17 cellular contexts compared by ENCODE assay signal in genomic region chr11:16775604-16776283, GRCh38. TPM values are rescaled to one million over a fixed set of nuclear protein-coding genes. Genes with fewer than 3 reads are reported as not detected.
DNase-seq lines count a peak whose midpoint lies in the region; ATAC-seq and TF ChIP-seq lines count a peak whose summit lies in the region.
"Had no signal": no experiment of that assay in that cellular context is flagged by ENCODE, and none has a peak within 500 bp of the region (broad histone marks: within the 10 kb centered on the region; RNA-seq: fewer than 3 reads in every experiment).

No MANE protein-coding gene starts in this region.

- H3K9ac ChIP-seq in mammary epithelial cell (ENCODE audit: insufficient read depth, low read length) (no peak overlapping the region), neural progenitor cell (no peak overlapping the region)

- POLR2A ChIA-PET in GM10248 (lab: Yijun Ruan, JAX) = no interaction called here

- dilution Hi-C loops in mammary epithelial cell (cut with HindIII; ENCODE audit: low sequenced_read_pairs) = no loop called here

- H3K4me1 ChIP-seq in mammary epithelial cell (ENCODE audit: insufficient read depth, low read length) (peaks cover 16% of the 10 kb centered on the region), breast epithelium (no peaks in the 10 kb centered on the region), foreskin keratinocyte (peaks cover 9% of the 10 kb centered on the region), neural progenitor cell (peaks cover 20% of the 10 kb centered on the region)
- H3K4me1 ChIP-seq: A549 had no signal

- TF ChIP-seq CTCF in mammary epithelial cell (conservative IDR thresholded peaks at IDR 0.05 in 1 of 2, IDR thresholded peaks at IDR 0.05 in 1 of 2; ENCODE audit: extremely low read depth in 1 of 2, insufficient read depth in 1 of 2, low read depth in 1 of 2, low read length in 2 of 2) (no peak), breast epithelium (IDR thresholded peaks at IDR 0.05) (no peak), foreskin keratinocyte (conservative IDR thresholded peaks at IDR 0.05) (no peak), neural progenitor cell (IDR thresholded peaks at IDR 0.05) (no peak), GM10248 (IDR thresholded peaks at IDR 0.05; ENCODE audit: control extremely low read depth, extremely low read depth, low read depth, missing control alignments) (no peak)

- H4K20me1 ChIP-seq in mammary epithelial cell (ENCODE audit: insufficient read depth, low read length) = no peaks in the 10 kb centered on the region
- H4K20me1 ChIP-seq in neural progenitor cell (ENCODE audit: low read depth) = no peaks in the 10 kb centered on the region

- no peak overlapping the region for H3K27ac ChIP-seq in mammary epithelial cell (ENCODE audit: insufficient read depth, low read depth, low read length)
- no peak overlapping the region for H3K27ac ChIP-seq in breast epithelium
- no peak overlapping the region for H3K27ac ChIP-seq in foreskin keratinocyte
- no peak overlapping the region for H3K27ac ChIP-seq in neural progenitor cell
- H3K27ac ChIP-seq: A549 had no signal

- H3K4me2 ChIP-seq in mammary epithelial cell (ENCODE audit: insufficient read depth, low read depth, low read length) (no peak overlapping the region), neural progenitor cell (no peak overlapping the region)
- H3K4me2 ChIP-seq: A549 had no signal

- WGBS in mammary epithelial cell (ENCODE audit: low coverage, missing lambda C conversion rate) = 72% methylated on average over 16 of the region's 16 CpGs

- CTCF ChIA-PET in mammary epithelial cell (lab: Charles Lee; ENCODE audit: low non-redundant PET) = no interaction called here
- CTCF ChIA-PET in GM10248 (lab: Yijun Ruan, JAX) = interaction anchor here (1.1 to 13.6 kb wide), 2 partner anchors 10 kb away, joined by 3 to 148 read pairs; no protein-coding TSS in a partner anchor

- no peak overlapping the region for H3K4me3 Mint-ChIP-seq in neural progenitor cell
- H3K4me3 Mint-ChIP-seq: CD14-positive monocyte had no signal

- DNase-seq in mammary epithelial cell (peak; percentile 29), breast epithelium (ENCODE audit: low spot score in 2 of 2) (no peak), foreskin keratinocyte (peak in 1 of 2 donors; percentile 54), neural progenitor cell (ENCODE audit: low spot score) (no peak), GM10248 (ENCODE audit: extremely low spot score) (no peak), NCI-H524 treated with DMSO at 0.1 percent for 48 hours (lab: John Stamatoyannopoulos, UW) (no peak), HPDE6-E6E7 (ENCODE audit: extremely low spot score) (no peak)
- no peak for DNase-seq in stimulated activated CD4-positive, alpha-beta T cell treated with anti-CD3 and anti-CD28 coated beads, Interleukin-4, amount 100 ng/mL, for 24 hours
- DNase-seq: EL, NCI-H1930, NCI-H2171 treated with DMSO at 0.1 percent for 48 hours, NCI-H748 treated with DMSO at 0.1 percent for 48 hours, RPMI8226, SIG-M5 had no signal

- H3K4me1 Mint-ChIP-seq in neural progenitor cell = peaks cover 41% of the 10 kb centered on the region

- BruUV-seq in mammary epithelial cell (replicated peaks; lab: Mats Ljungman, UMichigan) = no TSS peak

- peak; percentile 34 for ATAC-seq in foreskin keratinocyte
- ATAC-seq: A549, K562 had no signal

- H3K4me3 ChIP-seq in mammary epithelial cell (replicated peaks in 1 of 3; ENCODE audit: insufficient read depth in 1 of 3, low read depth in 2 of 3, low read length in 3 of 3) (no peak overlapping the region), breast epithelium (no peak overlapping the region), neural progenitor cell (no peak overlapping the region)
- H3K4me3 ChIP-seq: A549, K562 had no signal

- no peaks in the 10 kb centered on the region for H3K9me3 Mint-ChIP-seq in neural progenitor cell

- H3K79me2 ChIP-seq in mammary epithelial cell (ENCODE audit: insufficient read depth, low read length) (no peaks in the 10 kb centered on the region), neural progenitor cell (ENCODE audit: low read depth) (no peaks in the 10 kb centered on the region)

- H3K9me3 ChIP-seq in mammary epithelial cell (replicated peaks; ENCODE audit: insufficient read depth, low read length) (no peaks in the 10 kb centered on the region), breast epithelium (no peaks in the 10 kb centered on the region), neural progenitor cell (ENCODE audit: low read depth) (no peaks in the 10 kb centered on the region)
- H3K9me3 ChIP-seq: A549 had no signal

- intact Hi-C loops in mammary epithelial cell (cut with micrococcal nuclease) = no loop called here
- intact Hi-C loops in breast epithelium (cut with DNase I; ENCODE audit: low total_unique reads) = no loop called here

- no peaks in the 10 kb centered on the region for H3F3A ChIP-seq in neural progenitor cell (ENCODE audit: low read depth)

- TF ChIP-seq POLR2A in breast epithelium (IDR thresholded peaks at IDR 0.05) = no peak

- H3K36me3 Mint-ChIP-seq in neural progenitor cell = peaks cover 11% of the 10 kb centered on the region
- H3K36me3 Mint-ChIP-seq: CD14-positive monocyte had no signal

- H3K27me3 ChIP-seq in mammary epithelial cell (ENCODE audit: insufficient read depth, low read length) (no peaks in the 10 kb centered on the region), breast epithelium (no peaks in the 10 kb centered on the region), foreskin keratinocyte (peaks cover 11% of the 10 kb centered on the region), neural progenitor cell (no peaks in the 10 kb centered on the region)

- in situ Hi-C loops in mammary epithelial cell (cut with MboI; ENCODE audit: low sequenced_read_pairs in 2 of 2) = no loop called here

- H2AFZ ChIP-seq in mammary epithelial cell (ENCODE audit: low read depth, low read length) = peak overlapping the region; percentile 41
- H2AFZ ChIP-seq in neural progenitor cell (replicated peaks) = peak overlapping the region; percentile 6

- no peak overlapping the region for H3K27ac Mint-ChIP-seq in neural progenitor cell
- H3K27ac Mint-ChIP-seq: CD14-positive monocyte had no signal

- H3K36me3 ChIP-seq in mammary epithelial cell (ENCODE audit: insufficient read depth, low read length) (no peaks in the 10 kb centered on the region), breast epithelium (no peaks in the 10 kb centered on the region), neural progenitor cell (no peaks in the 10 kb centered on the region)

- peaks cover 8% of the 10 kb centered on the region for H3K27me3 Mint-ChIP-seq in neural progenitor cell (ENCODE audit: insufficient read depth, low read depth)

RNA-seq across cellular contexts. Expression of gene C11orf58, which starts 37.3 kb away (rescaled TPM):
- total RNA-seq in mammary epithelial cell (100 to 1,000 TPM in 1 of 2 donors, 10 to 100 TPM in 1; 94.0 to 115 TPM), breast epithelium (100 to 1,000 TPM; 183 to 207 (median 197) TPM), foreskin keratinocyte (110 and 126 TPM in 2 replicates), neural progenitor cell (ENCODE audit: low replicate concordance) (241 and 320 TPM in 2 replicates)
- polyA plus RNA-seq in mammary epithelial cell (85.1 TPM), foreskin keratinocyte (91.1 and 106 TPM in 2 replicates)
- 108 TPM for polyA minus RNA-seq in mammary epithelial cell
